Comparison of ENCODE assay signal across 26 cellular contexts in the genomic region with DNA sequence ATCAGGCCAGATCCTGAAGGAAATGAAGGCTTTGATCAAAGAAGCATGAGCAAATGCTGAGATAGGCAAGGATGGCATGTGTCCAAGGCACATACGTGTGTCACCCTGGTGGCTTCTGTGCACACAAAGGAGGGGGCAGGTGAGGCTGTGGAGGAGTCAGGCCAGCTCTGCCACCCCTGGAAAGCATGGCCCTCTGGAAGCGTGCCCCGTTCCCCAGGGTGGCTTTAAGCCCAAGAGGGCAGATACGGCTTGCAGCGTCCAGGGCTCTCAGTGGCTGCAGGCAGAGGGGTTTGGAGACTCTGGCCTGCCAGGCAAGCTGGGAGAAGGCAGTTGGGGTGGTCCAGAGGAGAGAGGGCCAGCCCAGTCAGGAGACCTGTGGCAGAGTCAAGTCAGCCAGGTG. TPM values are rescaled to one million over a fixed set of nuclear protein-coding genes. Genes with fewer than 3 reads are reported as not detected.
"Had no signal": no experiment of that assay in that cellular context is flagged by ENCODE, and none has a peak within 500 bp of the region (broad histone marks: within the 10 kb centered on the region; RNA-seq: fewer than 3 reads in every experiment).

No MANE protein-coding gene starts in this region.

- DNase-seq: effector memory CD4-positive, alpha-beta T cell; heart left ventricle; hippocampal formation; left colon; naive thymus-derived CD4-positive, alpha-beta T cell; nephron progenitor cell; ovary; right cardiac atrium; stimulated activated CD4-positive, alpha-beta T cell treated with anti-CD3 and anti-CD28 coated beads, Interleukin-4, amount 100 ng/mL, for 1 hour; stimulated activated CD8-positive, alpha-beta memory T cell treated with anti-CD3 and anti-CD28 coated beads, Interleukin-4, amount 100 ng/mL, for 48 hours; stimulated activated naive CD8-positive, alpha-beta T cell treated with anti-CD3 and anti-CD28 coated beads, Interleukin-15, Interleukin-2, amounts not matched to agents 100 U/mL and 50 U/mL, for 24 hours; upper lobe of right lung had no signal

- H3K4me3 ChIP-seq: heart left ventricle, ovary, suprapubic skin, tibial nerve, upper lobe of right lung, vagina had no signal

- H3K36me3 ChIP-seq: heart left ventricle, ovary, suprapubic skin, tibial nerve, upper lobe of right lung, vagina had no signal

- ATAC-seq: esophagus mucosa; heart left ventricle; left colon; naive thymus-derived CD4-positive, alpha-beta T cell; right cardiac atrium; stimulated activated effector memory CD8-positive, alpha-beta T cell treated with anti-CD3 and anti-CD28 coated beads, Interleukin-12 subunit alpha, Interleukin-12 subunit beta, amount 100 ng/mL, for 72 hours; stimulated activated naive CD8-positive, alpha-beta T cell treated with anti-CD3 and anti-CD28 coated beads, Interleukin-15, Interleukin-2, amounts not matched to agents 100 U/mL and 50 U/mL, for 24 hours; upper lobe of right lung had no signal

- H3K27me3 ChIP-seq: ovary, suprapubic skin, tibial nerve, upper lobe of right lung, vagina had no signal

- H3K4me1 ChIP-seq: heart left ventricle, suprapubic skin, tibial nerve, upper lobe of right lung, vagina had no signal

- FAIRE-seq: endometrium, frontal cortex had no signal

- H3K27ac ChIP-seq: heart left ventricle, suprapubic skin, tibial nerve, upper lobe of right lung, vagina had no signal

- H3K9me3 ChIP-seq: ovary, suprapubic skin, tibial nerve, upper lobe of right lung, vagina had no signal

RNA-seq across cellular contexts. Expression of a gene that starts 25.6 kb away (rescaled TPM):
- total RNA-seq: esophagus mucosa; fibroblast of lung; frontal cortex; glomerular endothelial cell; heart left ventricle; kidney epithelial cell; left colon; liver; lung microvascular endothelial cell; naive thymus-derived CD4-positive, alpha-beta T cell; progenitor cell of endocrine pancreas; right cardiac atrium; tibial nerve; vagina had no signal

RNA-seq across cellular contexts. Expression of a gene that starts 54.0 kb away (rescaled TPM):
- total RNA-seq: esophagus mucosa; fibroblast of lung; glomerular endothelial cell; heart left ventricle; kidney epithelial cell; left colon; liver; lung microvascular endothelial cell; mononuclear cell; naive thymus-derived CD4-positive, alpha-beta T cell; ovary; progenitor cell of endocrine pancreas; right cardiac atrium; suprapubic skin; upper lobe of right lung; vagina had no signal
